Comparison of ENCODE assay signal across 8 cellular contexts in genomic region chr1:224329842-224330753, GRCh38. TPM values are rescaled to one million over a fixed set of nuclear protein-coding genes. Genes with fewer than 3 reads are reported as not detected.
DNase-seq lines count a peak whose midpoint lies in the region; ATAC-seq and TF ChIP-seq lines count a peak whose summit lies in the region.

TSS of gene NVL (minus strand) at chr1:224330172. CDS start at chr1:224330127, 45 bp downstream.

- H3K27me3 ChIP-seq in hepatocyte = no peaks in the 10 kb centered on the region
- H3K27me3 ChIP-seq in aorta (ENCODE audit: control insufficient read depth in 1 of 2, insufficient read depth in 2 of 2, low read length in 1 of 2) = no peaks in the 10 kb centered on the region

- peak within 1 kb of the TSS; percentile 98 for H3K27ac ChIP-seq in hepatocyte
- peak within 1 kb of the TSS; percentile 50 to 95 for H3K27ac ChIP-seq in aorta (ENCODE audit: low read depth in 1 of 2, low read length in 2 of 2)

- ATAC-seq in GM18517 (IDR thresholded peaks at IDR 0.05; ENCODE audit: unreplicated experiment) (peak; percentile 75), HG03039 (IDR thresholded peaks at IDR 0.05; ENCODE audit: unreplicated experiment) (peak; percentile 81), aorta (ENCODE audit: low FRiP score) (peak; percentile 96)

- DNase-seq in NCI-H2081 treated with DMSO at 0.1 percent for 48 hours (lab: John Stamatoyannopoulos, UW) (peak; percentile 88), T1000 (lab: John Stamatoyannopoulos, UW) (peak; percentile 93), astrocyte of the cerebellum (ENCODE audit: low read depth) (peak; percentile 71), hepatocyte (ENCODE audit: low spot score) (peak; percentile 93), renal cortical epithelial cell (ENCODE audit: low read depth) (peak; percentile 80), aorta (peak; percentile 89 to 93)

- H3K4me2 ChIP-seq in hepatocyte = peak within 1 kb of the TSS; percentile 82

- H2AFZ ChIP-seq in hepatocyte = peak within 1 kb of the TSS; percentile 92

- in situ Hi-C loops in astrocyte of the cerebellum (cut with HindIII; ENCODE audit: low sequenced_read_pairs) = no loop called here

- H3K9me3 ChIP-seq in hepatocyte (ENCODE audit: low read depth) (no peaks in the 10 kb centered on the region), aorta (ENCODE audit: control insufficient read depth, low read length) (no peaks in the 10 kb centered on the region)

- no peaks in the 10 kb centered on the region for H3K9me2 ChIP-seq in hepatocyte (replicated peaks; ENCODE audit: insufficient read depth)

- peaks cover 44% of the 10 kb centered on the region for H3K79me2 ChIP-seq in hepatocyte

- no peaks in the 10 kb centered on the region for H4K20me1 ChIP-seq in hepatocyte (ENCODE audit: insufficient read depth, poor library complexity, severe bottlenecking)

- H3K4me1 ChIP-seq in hepatocyte (ENCODE audit: insufficient read depth) (peaks cover 8% of the 10 kb centered on the region), aorta (ENCODE audit: control insufficient read depth in 1 of 2, insufficient read depth in 2 of 2, low read length in 2 of 2) (no peaks in the 10 kb centered on the region)

- intact Hi-C loops in aorta (cut with DNase I) = loop anchor here (2.0 to 5.0 kb wide), 2 partner anchors 213 to 215 kb away; partner anchors contain the start of gene FBXO28 (in 1 of the 2)

- TF ChIP-seq CTCF in astrocyte of the cerebellum (IDR thresholded peaks at IDR 0.05; ENCODE audit: low read depth, low read length, missing control alignments) = no peak
- TF ChIP-seq CTCF in hepatocyte (IDR thresholded peaks at IDR 0.05; ENCODE audit: poor library complexity) = no peak

- under 1% methylated on average over 52 of the region's 52 CpGs for WGBS in hepatocyte (ENCODE audit: low lambda C conversion rate, missing lambda C conversion rate)
- 0% methylated on average over 52 of the region's 52 CpGs for WGBS in aorta, 2 donors

- H3K4me3 ChIP-seq in astrocyte of the cerebellum (ENCODE audit: low read depth, low read length) = peak within 1 kb of the TSS; percentile 64
- peak within 1 kb of the TSS; percentile 90 for H3K4me3 ChIP-seq in hepatocyte
- H3K4me3 ChIP-seq in aorta (ENCODE audit: low read length in 2 of 2) = peak within 1 kb of the TSS; percentile 82 to 99

- H3K36me3 ChIP-seq in hepatocyte (replicated peaks; ENCODE audit: insufficient read depth, low read depth) (no peaks in the 10 kb centered on the region), aorta (ENCODE audit: control insufficient read depth in 1 of 2, insufficient read depth in 2 of 2, low read length in 1 of 2) (no peaks in the 10 kb centered on the region)

RNA-seq across cellular contexts. Expression of gene NVL, which starts in this region (rescaled TPM):
- total RNA-seq in hepatocyte = 28.9 and 34.7 TPM in 2 replicates
- 15.9 and 16.5 TPM in 2 replicates for polyA plus RNA-seq in hepatocyte
- total RNA-seq in renal cortical epithelial cell = 32.1 and 33.3 TPM in 2 replicates
- 10 to 100 TPM; 19.8 to 27.9 TPM for total RNA-seq in aorta
- 10 to 100 TPM; 15.7 to 28.5 TPM for polyA plus RNA-seq in aorta

Comparison
In these comparisons a context has a peak if more than half of its experiments do, and no peak if none do; other contexts are left out.
1. Peak in every context shown above with its lines: DNase-seq, ATAC-seq, H3K4me3 ChIP-seq and H3K27ac ChIP-seq.